11 cellular contexts compared by ENCODE assay signal in the genomic region with DNA sequence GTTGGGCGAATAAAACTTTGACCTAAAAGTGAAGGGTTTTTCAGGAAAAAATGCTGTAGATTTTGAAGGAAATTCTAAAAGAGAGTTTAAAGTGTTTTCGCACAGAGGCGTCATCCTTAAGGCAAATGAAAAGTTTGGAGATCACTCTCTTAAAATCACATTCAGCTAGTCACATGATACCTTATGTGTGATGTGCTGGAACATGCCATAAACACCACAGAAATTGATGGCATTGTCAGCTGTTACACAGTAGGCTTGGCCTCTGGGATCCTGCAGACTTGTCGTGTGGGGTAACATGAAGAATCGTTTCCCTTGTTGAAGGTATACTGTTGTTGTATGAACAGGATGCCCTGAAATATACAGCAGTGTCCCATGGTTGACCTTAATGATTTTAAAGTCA. TPM values are rescaled to one million over a fixed set of nuclear protein-coding genes. Genes with fewer than 3 reads are reported as not detected.
DNase-seq lines count a peak whose midpoint lies in the region; ATAC-seq, FAIRE-seq and TF ChIP-seq lines count a peak whose summit lies in the region.
"Had no signal": no experiment of that assay in that cellular context is flagged by ENCODE, and none has a peak within 500 bp of the region (broad histone marks: within the 10 kb centered on the region; RNA-seq: fewer than 3 reads in every experiment).

No MANE protein-coding gene starts in this region.

- H3K27ac Mint-ChIP-seq in T-helper 1 cell treated with Interleukin-12 subunit alpha and Interleukin-12 subunit beta and Interleukin-4 antibody, amounts not matched to agents 30 μg/mL and 1 μg/mL, for 36 hours: peak overlapping the region; percentile 89

- peaks cover 8% of the 10 kb centered on the region for H3K4me1 ChIP-seq in BE2C
- peaks cover 84% of the 10 kb centered on the region for H3K4me1 ChIP-seq in left ventricle myocardium inferior

- intact Hi-C loops in left ventricle myocardium inferior (cut with micrococcal nuclease): loop anchor here (10.0 kb wide), 1 partner anchor 48 kb away; no protein-coding TSS in a partner anchor

- H3K4me1 Mint-ChIP-seq in T-helper 1 cell treated with Interleukin-12 subunit alpha and Interleukin-12 subunit beta and Interleukin-4 antibody, amounts not matched to agents 30 μg/mL and 1 μg/mL, for 36 hours (ENCODE audit: low read depth): peaks cover 50% of the 10 kb centered on the region

- no peaks in the 10 kb centered on the region for H3K27me3 ChIP-seq in BE2C
- no peaks in the 10 kb centered on the region for H3K27me3 ChIP-seq in left ventricle myocardium inferior (ENCODE audit: low read depth)

- no peak for TF ChIP-seq CTCF in BE2C (IDR thresholded peaks at IDR 0.05; ENCODE audit: low read depth, low read length)
- TF ChIP-seq CTCF in left ventricle myocardium inferior (IDR thresholded peaks at IDR 0.05; ENCODE audit: borderline replicate concordance): no peak

- H3K36me3 ChIP-seq in BE2C: peaks cover 29% of the 10 kb centered on the region
- no peaks in the 10 kb centered on the region for H3K36me3 ChIP-seq in left ventricle myocardium inferior

- H3K4me3 Mint-ChIP-seq in T-helper 1 cell treated with Interleukin-12 subunit alpha and Interleukin-12 subunit beta and Interleukin-4 antibody, amounts not matched to agents 30 μg/mL and 1 μg/mL, for 36 hours: peak overlapping the region; percentile 85

- H3K9me3 Mint-ChIP-seq in T-helper 1 cell treated with Interleukin-12 subunit alpha and Interleukin-12 subunit beta and Interleukin-4 antibody, amounts not matched to agents 30 μg/mL and 1 μg/mL, for 36 hours: no peaks in the 10 kb centered on the region
- H3K9me3 Mint-ChIP-seq: dendritic cell treated with granulocyte-macrophage colony-stimulating factor and Interleukin-4, amounts not matched to agents 40 ng/mL and 50 ng/mL, for 4 days had no signal

- peak; percentile 80 for FAIRE-seq in GM19239 (lab: Jason Lieb, UNC)
- FAIRE-seq: RCC 7860 had no signal

- H3K4me3 ChIP-seq in BE2C (ENCODE audit: low read depth, low read length): peak overlapping the region; percentile 3; the same call in 1 of the 2 replicates
- H3K4me3 ChIP-seq in left ventricle myocardium inferior: no peak overlapping the region

- no peak overlapping the region for H3K27ac ChIP-seq in left ventricle myocardium inferior (replicated peaks)

- peaks cover 2% of the 10 kb centered on the region for H3K36me3 Mint-ChIP-seq in T-helper 1 cell treated with Interleukin-12 subunit alpha and Interleukin-12 subunit beta and Interleukin-4 antibody, amounts not matched to agents 30 μg/mL and 1 μg/mL, for 36 hours (ENCODE audit: low read depth)

- H3K27me3 Mint-ChIP-seq in T-helper 1 cell treated with Interleukin-12 subunit alpha and Interleukin-12 subunit beta and Interleukin-4 antibody, amounts not matched to agents 30 μg/mL and 1 μg/mL, for 36 hours (ENCODE audit: low read depth): no peaks in the 10 kb centered on the region

- H3K9me3 ChIP-seq in BE2C (no peaks in the 10 kb centered on the region), left ventricle myocardium inferior (replicated peaks) (no peaks in the 10 kb centered on the region)

- ATAC-seq in GM21737 (IDR thresholded peaks at IDR 0.05; ENCODE audit: unreplicated experiment): no peak

- DNase-seq in BE2C (no peak), GM19239 (ENCODE audit: insufficient read length, low spot score) (no peak), left kidney (ENCODE audit: low read depth, low spot score) (peak; percentile 72), HK-2 (ENCODE audit: unreplicated experiment) (no peak), left ventricle myocardium inferior (no peak), OCI-M2 (lab: John Stamatoyannopoulos, UW; ENCODE audit: unreplicated experiment) (no peak)

RNA-seq across cellular contexts. Expression of gene ANP32B, which starts 3.3 kb away (rescaled TPM):
- polyA plus RNA-seq in BE2C (2012; ENCODE audit: insufficient read depth, insufficient read length, low read depth): 238 TPM
- 49.9 TPM for total RNA-seq in left ventricle myocardium inferior

RNA-seq across cellular contexts. Expression of gene HEMGN, which starts 48.5 kb away (rescaled TPM):
- not detected for polyA plus RNA-seq in BE2C (2012; ENCODE audit: insufficient read depth, insufficient read length, low read depth)
- total RNA-seq in left ventricle myocardium inferior: 0.14 TPM
- total RNA-seq: pulmonary artery endothelial cell had no signal
